Comparison of ENCODE assay signal across 18 cellular contexts in genomic region chr17:13520899-13521572, GRCh38.
DNase-seq lines count a peak whose midpoint lies in the region; ATAC-seq and TF ChIP-seq lines count a peak whose summit lies in the region.
"Had no signal": no experiment of that assay in that cellular context is flagged by ENCODE, and none has a peak within 500 bp of the region (broad histone marks: within the 10 kb centered on the region; RNA-seq: fewer than 3 reads in every experiment).

No MANE protein-coding gene starts in this region.

- CTCF ChIA-PET in BJ (lab: Yijun Ruan, JAX) = interaction anchor here (1.1 to 1.4 kb wide), 2 partner anchors 27 to 184 kb away, joined by 4 read pairs; no protein-coding TSS in a partner anchor
- CTCF ChIA-PET in activated naive CD4-positive, alpha-beta T cell treated with anti-CD3 and anti-CD28 coated beads, Interleukin-2, amount 10 ng/mL, durations not matched to agents 7 days and 5 days (lab: Charles Lee) = no interaction called here

- H3K36me3 Mint-ChIP-seq in activated naive CD8-positive, alpha-beta T cell treated with anti-CD3 and anti-CD28 coated beads, Interleukin-2, amount 50 U/mL, for 24 hours (ENCODE audit: low read depth) = no peaks in the 10 kb centered on the region
- no peaks in the 10 kb centered on the region for H3K36me3 Mint-ChIP-seq in activated naive CD4-positive, alpha-beta T cell treated with anti-CD3 and anti-CD28 coated beads, Interleukin-2, amount 10 ng/mL, durations not matched to agents 7 days and 5 days
- no peaks in the 10 kb centered on the region for H3K36me3 Mint-ChIP-seq in neural progenitor cell
- H3K36me3 Mint-ChIP-seq: natural killer cell; stimulated activated naive B cell treated with anti-CD40 and anti-IgM and Interleukin-4, amounts not matched to agents 10 μg/mL and 1 μg/mL and 100 μg/mL, for 72 hours had no signal

- H3K4me1 Mint-ChIP-seq in activated naive CD8-positive, alpha-beta T cell treated with anti-CD3 and anti-CD28 coated beads, Interleukin-2, amount 50 U/mL, for 24 hours = no peaks in the 10 kb centered on the region
- no peaks in the 10 kb centered on the region for H3K4me1 Mint-ChIP-seq in activated naive CD4-positive, alpha-beta T cell treated with anti-CD3 and anti-CD28 coated beads, Interleukin-2, amount 10 ng/mL, durations not matched to agents 7 days and 5 days
- H3K4me1 Mint-ChIP-seq in neural progenitor cell = peaks cover under 1% of the 10 kb centered on the region
- H3K4me1 Mint-ChIP-seq: natural killer cell; stimulated activated naive B cell treated with anti-CD40 and anti-IgM and Interleukin-4, amounts not matched to agents 10 μg/mL and 1 μg/mL and 100 μg/mL, for 72 hours; T-helper 17 cell had no signal

- no peak overlapping the region for H3K9ac ChIP-seq in neural progenitor cell

- H3K4me3 Mint-ChIP-seq in activated naive CD8-positive, alpha-beta T cell treated with anti-CD3 and anti-CD28 coated beads, Interleukin-2, amount 50 U/mL, for 24 hours = no peak overlapping the region
- H3K4me3 Mint-ChIP-seq in activated naive CD4-positive, alpha-beta T cell treated with anti-CD3 and anti-CD28 coated beads, Interleukin-2, amount 10 ng/mL, durations not matched to agents 7 days and 5 days = no peak overlapping the region
- H3K4me3 Mint-ChIP-seq in neural progenitor cell = no peak overlapping the region
- H3K4me3 Mint-ChIP-seq: natural killer cell; stimulated activated naive B cell treated with anti-CD40 and anti-IgM and Interleukin-4, amounts not matched to agents 10 μg/mL and 1 μg/mL and 100 μg/mL, for 72 hours; T-helper 17 cell had no signal

- no peak overlapping the region for H3K27ac ChIP-seq in neural progenitor cell
- H3K27ac ChIP-seq: ascending aorta, heart left ventricle had no signal

- H3F3A ChIP-seq in neural progenitor cell (ENCODE audit: low read depth) = no peaks in the 10 kb centered on the region

- no peaks in the 10 kb centered on the region for H3K9me3 ChIP-seq in neural progenitor cell (ENCODE audit: low read depth)
- H3K9me3 ChIP-seq: ascending aorta, heart left ventricle had no signal

- no peak for ATAC-seq in activated naive CD8-positive, alpha-beta T cell treated with anti-CD3 and anti-CD28 coated beads, Interleukin-2, amount 50 U/mL, for 24 hours
- ATAC-seq: heart left ventricle; natural killer cell; Panc1; right cardiac atrium; stimulated activated naive B cell treated with anti-CD40 and anti-IgM and Interleukin-4, amounts not matched to agents 10 μg/mL and 1 μg/mL and 100 μg/mL, for 72 hours; T-helper 17 cell had no signal

- TF ChIP-seq CTCF in BJ (IDR thresholded peaks at IDR 0.05; ENCODE audit: insufficient read depth, low read depth, low read length) = no peak
- TF ChIP-seq CTCF in cardiac fibroblast (IDR thresholded peaks at IDR 0.05; ENCODE audit: low read depth, low read length) = no peak
- TF ChIP-seq CTCF in neural progenitor cell (IDR thresholded peaks at IDR 0.05) = no peak

- H3K4me1 ChIP-seq in neural progenitor cell = peaks cover 3% of the 10 kb centered on the region
- H3K4me1 ChIP-seq: ascending aorta, heart left ventricle had no signal

- H3K27ac Mint-ChIP-seq in activated naive CD8-positive, alpha-beta T cell treated with anti-CD3 and anti-CD28 coated beads, Interleukin-2, amount 50 U/mL, for 24 hours = no peak overlapping the region
- H3K27ac Mint-ChIP-seq in activated naive CD4-positive, alpha-beta T cell treated with anti-CD3 and anti-CD28 coated beads, Interleukin-2, amount 10 ng/mL, durations not matched to agents 7 days and 5 days = no peak overlapping the region
- H3K27ac Mint-ChIP-seq in neural progenitor cell = no peak overlapping the region
- H3K27ac Mint-ChIP-seq: natural killer cell; stimulated activated naive B cell treated with anti-CD40 and anti-IgM and Interleukin-4, amounts not matched to agents 10 μg/mL and 1 μg/mL and 100 μg/mL, for 72 hours; T-helper 17 cell had no signal

- H3K27me3 ChIP-seq in BJ (ENCODE audit: control insufficient read depth, insufficient read depth, low read length) (no peaks in the 10 kb centered on the region), neural progenitor cell (no peaks in the 10 kb centered on the region)
- H3K27me3 ChIP-seq: ascending aorta, heart left ventricle had no signal

- no peak overlapping the region for H2AFZ ChIP-seq in neural progenitor cell (replicated peaks)

- POLR2A ChIA-PET in BJ (lab: Charles Lee) = no interaction called here

- peaks cover 3% of the 10 kb centered on the region for H3K27me3 Mint-ChIP-seq in activated naive CD8-positive, alpha-beta T cell treated with anti-CD3 and anti-CD28 coated beads, Interleukin-2, amount 50 U/mL, for 24 hours
- no peaks in the 10 kb centered on the region for H3K27me3 Mint-ChIP-seq in activated naive CD4-positive, alpha-beta T cell treated with anti-CD3 and anti-CD28 coated beads, Interleukin-2, amount 10 ng/mL, durations not matched to agents 7 days and 5 days
- no peaks in the 10 kb centered on the region for H3K27me3 Mint-ChIP-seq in neural progenitor cell (ENCODE audit: insufficient read depth, low read depth)
- H3K27me3 Mint-ChIP-seq: stimulated activated naive B cell treated with anti-CD40 and anti-IgM and Interleukin-4, amounts not matched to agents 10 μg/mL and 1 μg/mL and 100 μg/mL, for 72 hours had no signal

- no peak overlapping the region for H3K4me2 ChIP-seq in neural progenitor cell

- peak; percentile 44 for DNase-seq in BJ (ENCODE audit: low read depth)
- peak; percentile 99 for DNase-seq in LHCN-M2 (ENCODE audit: low read depth)
- DNase-seq in cardiac fibroblast (ENCODE audit: low read depth in 2 of 2) = peak; percentile 80 to 82
- DNase-seq in non-pigmented ciliary epithelial cell (ENCODE audit: low read depth) = peak; percentile 67
- no peak for DNase-seq in activated naive CD8-positive, alpha-beta T cell treated with anti-CD3 and anti-CD28 coated beads, Interleukin-2, amount 50 U/mL, for 24 hours
- DNase-seq in activated naive CD4-positive, alpha-beta T cell treated with anti-CD3 and anti-CD28 coated beads, Interleukin-2, amount 10 ng/mL, durations not matched to agents 7 days and 5 days = no peak
- no peak for DNase-seq in neural progenitor cell (ENCODE audit: low spot score)
- DNase-seq in NCI-H510A treated with DMSO at 0.1 percent for 48 hours (lab: John Stamatoyannopoulos, UW) = no peak
- DNase-seq: activated CD4-positive, alpha-beta T cell treated with anti-CD3 and anti-CD28 coated beads, Interleukin-2, amount 50 U/mL, for 48 hours; effector CD8-positive, alpha-beta T cell; heart left ventricle; natural killer cell; NCI-H1436; right cardiac atrium; stimulated activated naive B cell treated with anti-CD40 and anti-IgM and Interleukin-4, amounts not matched to agents 10 μg/mL and 1 μg/mL and 100 μg/mL, for 72 hours; T-helper 17 cell had no signal

- H3K9me3 Mint-ChIP-seq in activated naive CD8-positive, alpha-beta T cell treated with anti-CD3 and anti-CD28 coated beads, Interleukin-2, amount 50 U/mL, for 24 hours = no peaks in the 10 kb centered on the region
- no peaks in the 10 kb centered on the region for H3K9me3 Mint-ChIP-seq in activated naive CD4-positive, alpha-beta T cell treated with anti-CD3 and anti-CD28 coated beads, Interleukin-2, amount 10 ng/mL, durations not matched to agents 7 days and 5 days
- H3K9me3 Mint-ChIP-seq in neural progenitor cell = no peaks in the 10 kb centered on the region
- H3K9me3 Mint-ChIP-seq: natural killer cell; stimulated activated naive B cell treated with anti-CD40 and anti-IgM and Interleukin-4, amounts not matched to agents 10 μg/mL and 1 μg/mL and 100 μg/mL, for 72 hours had no signal

- H3K36me3 ChIP-seq in BJ (ENCODE audit: control insufficient read depth, insufficient read depth, low read length) = no peaks in the 10 kb centered on the region
- H3K36me3 ChIP-seq in neural progenitor cell = no peaks in the 10 kb centered on the region
- H3K36me3 ChIP-seq: ascending aorta, heart left ventricle had no signal

- H3K79me2 ChIP-seq in neural progenitor cell (ENCODE audit: low read depth) = no peaks in the 10 kb centered on the region

- no peaks in the 10 kb centered on the region for H4K20me1 ChIP-seq in neural progenitor cell (ENCODE audit: low read depth)

- H3K4me3 ChIP-seq in BJ (ENCODE audit: low read depth, low read length) (no peak overlapping the region), cardiac fibroblast (replicated peaks in 1 of 2; ENCODE audit: low read depth in 2 of 2, low read length in 2 of 2) (no peak overlapping the region), neural progenitor cell (no peak overlapping the region)
- H3K4me3 ChIP-seq: ascending aorta, heart left ventricle had no signal

Comparison
In these comparisons a context has a peak if more than half of its experiments do, and no peak if none do; other contexts are left out.
1. DNase-seq: peak in BJ (single experiment), LHCN-M2 (single experiment), cardiac fibroblast (2 of 2) and non-pigmented ciliary epithelial cell (single experiment); none in activated naive CD8-positive, alpha-beta T cell treated with anti-CD3 and anti-CD28 coated beads, Interleukin-2, amount 50 U/mL, for 24 hours (single experiment), activated naive CD4-positive, alpha-beta T cell treated with anti-CD3 and anti-CD28 coated beads, Interleukin-2, amount 10 ng/mL, durations not matched to agents 7 days and 5 days (single experiment), neural progenitor cell (single experiment) and NCI-H510A treated with DMSO at 0.1 percent for 48 hours (single experiment).